In genomic region chr4:119210760-119211159, GRCh38 we compare ENCODE assay signal across 9 cellular contexts. TPM values are rescaled to one million over a fixed set of nuclear protein-coding genes. Genes with fewer than 3 reads are reported as not detected.
DNase-seq lines count a peak whose midpoint lies in the region; ATAC-seq, FAIRE-seq and TF ChIP-seq lines count a peak whose summit lies in the region.
"Had no signal": no experiment of that assay in that cellular context is flagged by ENCODE, and none has a peak within 500 bp of the region (broad histone marks: within the 10 kb centered on the region; RNA-seq: fewer than 3 reads in every experiment).

No MANE protein-coding gene starts in this region.

- no peaks in the 10 kb centered on the region for H3K9me3 Mint-ChIP-seq in activated CD8-positive, alpha-beta T cell treated with anti-CD3 and anti-CD28 coated beads for 36 hours
- no peaks in the 10 kb centered on the region for H3K9me3 Mint-ChIP-seq in type B pancreatic cell

- DNase-seq in HepG2 (ENCODE audit: low spot score): no peak
- no peak for DNase-seq in right lobe of liver
- no peak for DNase-seq in activated CD8-positive, alpha-beta T cell treated with anti-CD3 and anti-CD28 coated beads for 36 hours
- peak in 1 of 2 donors; percentile 62 for DNase-seq in foreskin keratinocyte
- no peak for DNase-seq in type B pancreatic cell (ENCODE audit: extremely low spot score, unreplicated experiment)
- DNase-seq in NAMALWA (ENCODE audit: low spot score): no peak
- DNase-seq in activated CD4-positive, alpha-beta T cell treated with anti-CD3 and anti-CD28 coated beads, Interleukin-2, amount 50 U/mL, for 1 hour: no peak
- DNase-seq in GOT3 (lab: John Stamatoyannopoulos, UW): no peak
- DNase-seq: NCI-H1105 treated with DMSO at 0.1 percent for 48 hours had no signal

- no peak for TF ChIP-seq POLR2A in HepG2 (IDR thresholded peaks at IDR 0.05; ENCODE audit: insufficient read depth in 1 of 2, low read depth in 2 of 2, low read length in 2 of 2)
- no peak for TF ChIP-seq POLR2A in right lobe of liver (IDR thresholded peaks at IDR 0.05)

- TF ChIP-seq EP300 in HepG2 (IDR thresholded peaks at IDR 0.05; ENCODE audit: low read depth in 2 of 2, low read length in 2 of 2) (no peak), HepG2 (CRISPR knock-in tag; IDR thresholded peaks at IDR 0.05; ENCODE audit: borderline replicate concordance) (no peak)

- no peaks in the 10 kb centered on the region for H3K27me3 Mint-ChIP-seq in activated CD8-positive, alpha-beta T cell treated with anti-CD3 and anti-CD28 coated beads for 36 hours
- no peaks in the 10 kb centered on the region for H3K27me3 Mint-ChIP-seq in type B pancreatic cell

- TF ChIP-seq CTCF in HepG2 (CRISPR knock-in tag; IDR thresholded peaks at IDR 0.05) (no peak), right lobe of liver (IDR thresholded peaks at IDR 0.05) (no peak), foreskin keratinocyte (conservative IDR thresholded peaks at IDR 0.05) (no peak), type B pancreatic cell (conservative IDR thresholded peaks at IDR 0.05) (no peak)
- no peak for TF ChIP-seq CTCF in activated CD8-positive, alpha-beta T cell treated with anti-CD3 and anti-CD28 coated beads for 36 hours (IDR thresholded peaks at IDR 0.05)

- H3K4me1 ChIP-seq in HepG2 (ENCODE audit: insufficient read depth, low read length) (peaks cover 19% of the 10 kb centered on the region), right lobe of liver (no peaks in the 10 kb centered on the region), foreskin keratinocyte (peaks cover 35% of the 10 kb centered on the region)

- peaks cover 55% of the 10 kb centered on the region for H3K4me1 Mint-ChIP-seq in activated CD8-positive, alpha-beta T cell treated with anti-CD3 and anti-CD28 coated beads for 36 hours (ENCODE audit: low read depth)
- peaks cover 11% of the 10 kb centered on the region for H3K4me1 Mint-ChIP-seq in type B pancreatic cell (ENCODE audit: unreplicated experiment)

- peak overlapping the region; percentile 87 for H3K27ac Mint-ChIP-seq in activated CD8-positive, alpha-beta T cell treated with anti-CD3 and anti-CD28 coated beads for 36 hours
- H3K27ac Mint-ChIP-seq in type B pancreatic cell: peak overlapping the region; percentile 96

- H3K4me3 ChIP-seq in HepG2 (replicated peaks in 1 of 3; ENCODE audit: insufficient read depth in 1 of 3, low read depth in 2 of 3, low read length in 3 of 3) (no peak overlapping the region), right lobe of liver (no peak overlapping the region)

- CTCF ChIA-PET in HepG2 (lab: Yijun Ruan, JAX; ENCODE audit: low intra/inter-chr PET ratio, low total read pairs): no interaction called here
- CTCF ChIA-PET in activated CD8-positive, alpha-beta T cell treated with anti-CD3 and anti-CD28 coated beads for 36 hours (lab: Charles Lee): no interaction called here

- H3K27me3 ChIP-seq in HepG2 (ENCODE audit: control insufficient read depth in 1 of 2, insufficient read depth in 2 of 2, low read length in 2 of 2): no peaks in the 10 kb centered on the region; a peak in 1 of 5 replicates
- H3K27me3 ChIP-seq in right lobe of liver: no peaks in the 10 kb centered on the region
- no peaks in the 10 kb centered on the region for H3K27me3 ChIP-seq in foreskin keratinocyte

- H3K36me3 Mint-ChIP-seq in activated CD8-positive, alpha-beta T cell treated with anti-CD3 and anti-CD28 coated beads for 36 hours (ENCODE audit: low read depth): peaks cover 2% of the 10 kb centered on the region
- H3K36me3 Mint-ChIP-seq in type B pancreatic cell: no peaks in the 10 kb centered on the region

- H3K36me3 ChIP-seq in HepG2 (replicated peaks in 1 of 2; ENCODE audit: control insufficient read depth in 1 of 2, insufficient read depth in 2 of 2, low read length in 2 of 2) (no peaks in the 10 kb centered on the region), right lobe of liver (no peaks in the 10 kb centered on the region)

- ATAC-seq in HepG2 (no peak), right lobe of liver (no peak), foreskin keratinocyte (no peak)
- ATAC-seq in activated CD8-positive, alpha-beta T cell treated with anti-CD3 and anti-CD28 coated beads for 36 hours: no peak

- 0 out of 2 replicates have a peak overlapping the region, but pooled peaks have one; percentile 97 for H3K9ac ChIP-seq in HepG2 (ENCODE audit: insufficient read depth, low read depth, low read length)

- H3K4me2 ChIP-seq in HepG2 (ENCODE audit: low read depth, low read length): 0 out of 2 replicates have a peak overlapping the region, but pooled peaks have one; percentile 90

- peaks cover 26% of the 10 kb centered on the region for H3K79me2 ChIP-seq in HepG2 (ENCODE audit: insufficient read depth, low read length)

- H3K4me3 Mint-ChIP-seq in activated CD8-positive, alpha-beta T cell treated with anti-CD3 and anti-CD28 coated beads for 36 hours: peak overlapping the region; percentile 83
- H3K4me3 Mint-ChIP-seq in type B pancreatic cell: peak overlapping the region; percentile 92

- H2AFZ ChIP-seq in HepG2 (ENCODE audit: low read length): no peak overlapping the region

- H4K20me1 ChIP-seq in HepG2 (ENCODE audit: insufficient read depth, low read length): no peaks in the 10 kb centered on the region

- intact Hi-C loops in HepG2 (cut with micrococcal nuclease; ENCODE audit: unreplicated experiment) (loop anchor here (5.0 to 10.0 kb wide), 3 partner anchors 42 to 244 kb away; no protein-coding TSS in a partner anchor), right lobe of liver (cut with DNase I) (no loop called here)
- intact Hi-C loops in activated CD8-positive, alpha-beta T cell treated with anti-CD3 and anti-CD28 coated beads for 36 hours (cut with micrococcal nuclease): loop anchor here (5.0 kb wide), 1 partner anchor 77 kb away; no protein-coding TSS in a partner anchor

- POLR2A ChIA-PET in HepG2 (lab: Yijun Ruan, JAX): no interaction called here
- POLR2A ChIA-PET in activated CD8-positive, alpha-beta T cell treated with anti-CD3 and anti-CD28 coated beads for 36 hours (lab: Charles Lee): no interaction called here

- no peak for TF ChIP-seq RAD21 in HepG2 (CRISPR knock-in tag; IDR thresholded peaks at IDR 0.05)

- 95% methylated on average over 4 of the region's 4 CpGs for WGBS in HepG2 (ENCODE audit: low lambda C conversion rate)
- whole genome bisulfite sequencing in right lobe of liver (ENCODE audit: insufficient coverage, low coverage, low lambda C conversion rate, missing lambda C conversion rate): 75% methylated on average over 4 of the region's 4 CpGs

- BruUV-seq in HepG2 (replicated peaks; lab: Mats Ljungman, UMichigan): no TSS peak

- in situ Hi-C loops in HepG2 (cut with HindIII; ENCODE audit: extremely low pct_ligation_motif_present, low pct_unique_long_range_greater_than_20kb): loop anchor here (10.0 kb wide), 1 partner anchor 166 kb away; no protein-coding TSS in a partner anchor

- no peak overlapping the region for H3K27ac ChIP-seq in HepG2 (ENCODE audit: extremely low read length, insufficient read depth, low read length)
- no peak overlapping the region for H3K27ac ChIP-seq in right lobe of liver
- peak overlapping the region; percentile 99 for H3K27ac ChIP-seq in foreskin keratinocyte

- FAIRE-seq in HepG2 (lab: Jason Lieb, UNC): no peak

- H3K9me3 ChIP-seq in HepG2 (ENCODE audit: low read length): no peaks in the 10 kb centered on the region
- H3K9me3 ChIP-seq in right lobe of liver: no peaks in the 10 kb centered on the region

TF ChIP-seq in HepG2, 621 proteins besides CTCF, POLR2A, EP300 and RAD21 (continues in another document):
- TF ChIP-seq SRY (CRISPR knock-in tag; IDR thresholded peaks at IDR 0.05): no peak
- TF ChIP-seq PATZ1 (CRISPR knock-in tag; IDR thresholded peaks at IDR 0.05): no peak

RNA-seq across cellular contexts. Expression of gene USP53, which starts 1.8 kb away (rescaled TPM):
- total RNA-seq in HepG2 (2016; rRNA removed; fragmentation: Illumina TruSeq; extraction: Trizol) (8.1 and 11.0 TPM in 2 replicates), right lobe of liver (10 to 100 TPM in 2 of 6 experiments, 1 to 10 TPM in 4; 6.4 to 12.5 (median 8.9) TPM), foreskin keratinocyte (22.7 and 24.5 TPM in 2 replicates), type B pancreatic cell (ENCODE audit: low replicate concordance) (16.4 and 29.0 TPM in 2 replicates)
- 5.4 TPM in 2 replicates for total RNA-seq in HepG2 (2016; cell fraction: cytosol; rRNA removed; fragmentation: Illumina TruSeq; extraction: Trizol; ENCODE audit: low read depth)
- 8.5 and 11.3 TPM in 2 replicates for total RNA-seq in HepG2 (2016; cell fraction: insoluble cytoplasmic fraction; rRNA removed; fragmentation: Illumina TruSeq; extraction: Trizol)
- 5.1 and 6.2 TPM in 2 replicates for total RNA-seq in HepG2 (2016; cell fraction: membrane; rRNA removed; fragmentation: Illumina TruSeq; extraction: Trizol)
- total RNA-seq in HepG2 (2016; cell fraction: nucleus; rRNA removed; fragmentation: Illumina TruSeq; extraction: Trizol): 15.7 and 16.5 TPM in 2 replicates
- polyA plus RNA-seq in HepG2 (2011; rRNA removed) (5.0 and 5.3 TPM in 2 replicates), foreskin keratinocyte (3.0 and 4.3 TPM in 2 replicates)
- polyA plus RNA-seq in HepG2 (2011; cell fraction: cytosol; rRNA removed): 1.6 and 3.2 TPM in 2 replicates
- 5.7 and 7.2 TPM in 2 replicates for polyA plus RNA-seq in HepG2 (2011; cell fraction: nucleus; rRNA removed)
- polyA plus RNA-seq in HepG2 (2012): 7.1 and 8.2 TPM in 2 replicates
- 0.27 and 0.62 TPM in 2 replicates for polyA plus RNA-seq in HepG2 (2016; cell fraction: cytosol; fragmentation: Illumina TruSeq; extraction: Trizol; ENCODE audit: low read depth)
- 6.9 and 7.3 TPM in 2 replicates for polyA plus RNA-seq in HepG2 (2016; cell fraction: insoluble cytoplasmic fraction; fragmentation: Illumina TruSeq; extraction: Trizol; ENCODE audit: low read depth)
- 0.99 and 1.7 TPM in 2 replicates for polyA plus RNA-seq in HepG2 (2016; cell fraction: membrane; fragmentation: Illumina TruSeq; extraction: Trizol; ENCODE audit: low read depth)
- 14.4 and 17.1 TPM in 2 replicates for polyA plus RNA-seq in HepG2 (2016; cell fraction: nucleus; fragmentation: Illumina TruSeq; extraction: Trizol; ENCODE audit: insufficient read depth, low read depth)
- 5.6 and 6.6 TPM in 2 replicates for polyA minus RNA-seq in HepG2 (2011; rRNA and poly(A)+ RNA removed; ENCODE audit: low replicate concordance)
- polyA minus RNA-seq in HepG2 (2011; cell fraction: cytosol; rRNA and poly(A)+ RNA removed): 11.4 and 12.8 TPM in 2 replicates
- 35.3 and 39.8 TPM in 2 replicates for polyA minus RNA-seq in HepG2 (2011; cell fraction: nucleus; rRNA and poly(A)+ RNA removed)
- total RNA-seq in activated CD8-positive, alpha-beta T cell treated with anti-CD3 and anti-CD28 coated beads for 36 hours: 10 to 100 TPM; 14.4 to 15.8 TPM

Comparison
In these comparisons a context has a peak if more than half of its experiments do, and no peak if none do; other contexts are left out.
1. intact Hi-C loops: an anchor here in HepG2 (5.0 to 10.0 kb wide) and activated CD8-positive, alpha-beta T cell treated with anti-CD3 and anti-CD28 coated beads for 36 hours (5.0 kb wide); none called in right lobe of liver.